ENCODE assay signal across 19 cellular contexts in genomic region chr4:174457468-174457867, GRCh38.
DNase-seq lines count a peak whose midpoint lies in the region; ATAC-seq, FAIRE-seq and TF ChIP-seq lines count a peak whose summit lies in the region.
"Had no signal": no experiment of that assay in that cellular context is flagged by ENCODE, and none has a peak within 500 bp of the region (broad histone marks: within the 10 kb centered on the region; RNA-seq: fewer than 3 reads in every experiment).

No MANE protein-coding gene starts in this region.

- no peaks in the 10 kb centered on the region for H3K27me3 ChIP-seq in MG63
- no peaks in the 10 kb centered on the region for H3K27me3 ChIP-seq in foreskin keratinocyte
- no peaks in the 10 kb centered on the region for H3K27me3 ChIP-seq in pancreas
- H3K27me3 ChIP-seq in transverse colon = no peaks in the 10 kb centered on the region
- H3K27me3 ChIP-seq: BLaER1 treated with 17β-estradiol and CSF1 and Interleukin-3, amounts not matched to agents 10 nM and 100 nM had no signal

- peak; percentile 43 for FAIRE-seq in pancreas (lab: Jason Lieb, UNC)
- FAIRE-seq: GM12891, GM18507 had no signal

- in situ Hi-C loops in transverse colon (cut with MboI; ENCODE audit: low pct_ligation_motif_present in 1 of 4, low pct_unique_long_range_greater_than_20kb in 1 of 4, low sequenced_read_pairs in 3 of 4) = no loop called here

- WGBS in pancreas, 2 donors = 72 to 77% methylated on average over 6 of the region's 6 CpGs
- WGBS in transverse colon (ENCODE audit: low coverage in 1 of 2), 2 donors = 59 to 62% methylated on average over 6 of the region's 6 CpGs

- H3K4me1 ChIP-seq in foreskin keratinocyte (no peaks in the 10 kb centered on the region), pancreas (peaks cover 6 to 26% (median 7%) of the 10 kb centered on the region in 3 donors), transverse colon (peaks cover 5 to 70% (median 20%) of the 10 kb centered on the region in 4 donors)
- H3K4me1 ChIP-seq: BLaER1 treated with 17β-estradiol and CSF1 and Interleukin-3, amounts not matched to agents 10 nM and 100 nM had no signal

- TF ChIP-seq POLR2A in transverse colon (IDR thresholded peaks at IDR 0.05) = no peak

- H3K9me3 ChIP-seq in MG63 = no peaks in the 10 kb centered on the region; the same call in 1 of the 2 replicates
- no peaks in the 10 kb centered on the region for H3K9me3 ChIP-seq in pancreas
- no peaks in the 10 kb centered on the region for H3K9me3 ChIP-seq in transverse colon
- H3K9me3 ChIP-seq: BLaER1 treated with 17β-estradiol and CSF1 and Interleukin-3, amounts not matched to agents 10 nM and 100 nM had no signal

- no peaks in the 10 kb centered on the region for H3K36me3 ChIP-seq in MG63
- H3K36me3 ChIP-seq in pancreas = no peaks in the 10 kb centered on the region
- no peaks in the 10 kb centered on the region for H3K36me3 ChIP-seq in transverse colon
- H3K36me3 ChIP-seq: BLaER1 treated with 17β-estradiol and CSF1 and Interleukin-3, amounts not matched to agents 10 nM and 100 nM had no signal

- DNase-seq in MG63 (peak; percentile 53), foreskin keratinocyte (no peak), pancreas (no peak), transverse colon (no peak), DMS153 treated with DMSO at 0.1 percent for 48 hours (lab: John Stamatoyannopoulos, UW; ENCODE audit: unreplicated experiment) (no peak)
- DNase-seq in effector CD4-positive, alpha-beta T cell = no peak
- DNase-seq in activated T-cell treated with anti-CD3 and anti-CD28 coated beads, Interleukin-2, amount 50 U/mL, for 1 hour = no peak
- no peak for DNase-seq in activated CD4-positive, alpha-beta T cell treated with anti-CD3 and anti-CD28 coated beads, Interleukin-2, amount 50 U/mL, for 4 hours
- DNase-seq: CD8-positive, alpha-beta T cell; H9; NCI-H1105; NCI-H2081 treated with DMSO at 0.1 percent for 48 hours; NCI-H510A; NCI-H748 treated with DMSO at 0.1 percent for 48 hours; Right ventricle myocardium superior had no signal

- ATAC-seq in foreskin keratinocyte = peak; percentile 34
- ATAC-seq in pancreas = no peak
- ATAC-seq: CD8-positive, alpha-beta T cell had no signal

- H3K27ac ChIP-seq in foreskin keratinocyte (no peak overlapping the region), pancreas (no peak overlapping the region), transverse colon (peak overlapping the region; percentile 10 to 68 (median 37))
- H3K27ac ChIP-seq: BLaER1 treated with 17β-estradiol and CSF1 and Interleukin-3, amounts not matched to agents 10 nM and 100 nM; HL-60 had no signal

- TF ChIP-seq CTCF in foreskin keratinocyte (conservative IDR thresholded peaks at IDR 0.05) (no peak), pancreas (IDR thresholded peaks at IDR 0.05) (no peak), transverse colon (IDR thresholded peaks at IDR 0.05) (no peak)

- H3K4me3 ChIP-seq in MG63 (no peak overlapping the region), pancreas (no peak overlapping the region), transverse colon (no peak overlapping the region)
- H3K4me3 ChIP-seq: BLaER1 treated with 17β-estradiol and CSF1 and Interleukin-3, amounts not matched to agents 10 nM and 100 nM had no signal

- intact Hi-C loops in pancreas (cut with DNase I) (no loop called here), transverse colon (cut with DNase I; ENCODE audit: low total_unique reads) (no loop called here)

- TF ChIP-seq EP300 in transverse colon (IDR thresholded peaks at IDR 0.05; ENCODE audit: low read depth) = no peak

Comparison
In these comparisons a context has a peak if more than half of its experiments do, and no peak if none do; other contexts are left out.
1. H3K27ac ChIP-seq: peak in transverse colon (4 of 4); none in foreskin keratinocyte (single experiment) and pancreas (0 of 4).